Comparison of ENCODE assay signal across 8 cellular contexts in genomic region chr2:108786008-108786353, GRCh38. TPM values are rescaled to one million over a fixed set of nuclear protein-coding genes. Genes with fewer than 3 reads are reported as not detected.
DNase-seq lines count a peak whose midpoint lies in the region; ATAC-seq and TF ChIP-seq lines count a peak whose summit lies in the region.

No MANE protein-coding gene starts in this region.

- no peak for TF ChIP-seq CTCF in heart left ventricle (IDR thresholded peaks at IDR 0.05)
- no peak for TF ChIP-seq CTCF in adrenal gland (IDR thresholded peaks at IDR 0.05)
- TF ChIP-seq CTCF in lower leg skin (IDR thresholded peaks at IDR 0.05) = no peak
- TF ChIP-seq CTCF in upper lobe of right lung (IDR thresholded peaks at IDR 0.05) = no peak

- 0 to 4% (median 1%) methylated on average over 1 of the region's 1 CpG for WGBS in heart left ventricle, 4 donors
- 0 to 3% (median 1%) methylated on average over 1 of the region's 1 CpG for WGBS in adrenal gland, 4 donors
- WGBS in lower leg skin, 2 donors = 0% methylated on average over 1 of the region's 1 CpG

- H3K4me1 ChIP-seq in heart left ventricle (peaks cover 0 to 15% (median 5%) of the 10 kb centered on the region in 12 donors), adrenal gland (replicated peaks in 1 of 2) (peaks cover 5 to 11% of the 10 kb centered on the region in 2 donors), upper lobe of right lung (peaks cover 3% of the 10 kb centered on the region)

- ATAC-seq in heart left ventricle (peak in 1 of 4 donors; percentile 10), Right ventricle myocardium superior (ENCODE audit: poor library complexity) (no peak), upper lobe of right lung (no peak)

- no peak for DNase-seq in heart left ventricle
- DNase-seq in Right ventricle myocardium superior = no peak
- DNase-seq in adrenal gland = no peak
- DNase-seq in lower leg skin (ENCODE audit: low spot score in 2 of 2) = no peak
- DNase-seq in upper lobe of right lung = no peak
- DNase-seq in SIG-M5 treated with dmso at 0.1 percent for 504 hours (lab: John Stamatoyannopoulos, UW; ENCODE audit: unreplicated experiment) = no peak
- no peak for DNase-seq in middle frontal gyrus (ENCODE audit: extremely low spot score, low spot score)
- no peak for DNase-seq in NCI-H524 (lab: John Stamatoyannopoulos, UW)

- no peaks in the 10 kb centered on the region for H3K9me3 ChIP-seq in heart left ventricle
- H3K9me3 ChIP-seq in adrenal gland (replicated peaks in 1 of 3) = no peaks in the 10 kb centered on the region
- H3K9me3 ChIP-seq in upper lobe of right lung = no peaks in the 10 kb centered on the region

- TF ChIP-seq POLR2A in heart left ventricle (IDR thresholded peaks at IDR 0.05) (no peak), adrenal gland (IDR thresholded peaks at IDR 0.05) (no peak), lower leg skin (IDR thresholded peaks at IDR 0.05) (no peak)

- H3K27ac ChIP-seq in heart left ventricle (peak overlapping the region in 10 of 12 donors; percentile 50 to 79 (median 61)), adrenal gland (peak overlapping the region; percentile 33 to 86 (median 78)), upper lobe of right lung (peak overlapping the region; percentile 58)

- peak overlapping the region; percentile 61 to 92 (median 78) for H3K4me3 ChIP-seq in heart left ventricle
- peak overlapping the region in 2 of 4 donors; percentile 59 to 65 for H3K4me3 ChIP-seq in adrenal gland
- H3K4me3 ChIP-seq in lower leg skin (ENCODE audit: low read depth, poor library complexity, severe bottlenecking) = peak overlapping the region; percentile 79
- peak overlapping the region; percentile 65 for H3K4me3 ChIP-seq in upper lobe of right lung

- H3K36me3 ChIP-seq in heart left ventricle = peaks cover 0 to 45% (median 37%) of the 10 kb centered on the region in 9 donors
- H3K36me3 ChIP-seq in adrenal gland (replicated peaks in 1 of 2) = peaks cover 0 to 36% of the 10 kb centered on the region in 2 donors
- H3K36me3 ChIP-seq in upper lobe of right lung = peaks cover 36% of the 10 kb centered on the region

- intact Hi-C loops in heart left ventricle (cut with DNase I) (loop anchor here in 1 of 10 donors (10.0 kb wide), 1 partner anchor 101 kb away; no protein-coding TSS in a partner anchor), Right ventricle myocardium superior (cut with DNase I) (no loop called here), adrenal gland (cut with DNase I) (no loop called here), lower leg skin (cut with DNase I; ENCODE audit: low total_unique reads) (no loop called here), upper lobe of right lung (cut with DNase I) (no loop called here)

- H3K27me3 ChIP-seq in heart left ventricle (no peaks in the 10 kb centered on the region), adrenal gland (no peaks in the 10 kb centered on the region), upper lobe of right lung (no peaks in the 10 kb centered on the region)

RNA-seq across cellular contexts. Expression of gene CCDC138, which starts 0.6 kb away (rescaled TPM):
- total RNA-seq in heart left ventricle = 1 to 10 TPM in 5 of 9 donors, under 1 TPM in 4; 0.47 to 1.7 (median 1.0) TPM
- polyA plus RNA-seq in heart left ventricle = 1 to 10 TPM in 1 of 2 donors, under 1 TPM in 1; 0.53 to 1.1 TPM
- 1.00 TPM for total RNA-seq in Right ventricle myocardium superior
- 1 to 10 TPM; 1.8 to 3.0 (median 2.4) TPM for total RNA-seq in adrenal gland
- 1 to 10 TPM; 1.0 to 1.9 (median 1.6) TPM for polyA plus RNA-seq in adrenal gland
- 1 to 10 TPM; 2.0 to 4.0 (median 2.9) TPM for total RNA-seq in lower leg skin
- total RNA-seq in upper lobe of right lung = 2.9 TPM
